12 cellular contexts compared by ENCODE assay signal in the genomic region with DNA sequence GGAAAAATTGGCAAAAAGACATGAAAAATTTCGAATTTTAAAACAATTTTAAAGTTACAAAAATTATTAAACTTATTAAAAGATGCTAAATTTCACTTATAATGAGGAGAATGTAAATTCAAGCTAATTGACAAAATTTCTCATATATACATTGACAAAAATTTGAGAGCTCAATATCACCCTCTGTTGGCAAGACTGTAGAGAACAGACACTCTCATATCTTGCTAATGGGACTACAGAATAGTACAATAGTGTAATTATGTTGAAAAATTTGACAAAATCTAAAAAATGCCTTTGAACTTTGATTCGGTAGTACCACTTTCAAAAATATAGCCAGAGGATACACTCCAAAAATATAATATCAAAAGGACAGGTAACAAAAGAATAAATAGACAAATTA. TPM values are rescaled to one million over a fixed set of nuclear protein-coding genes. Genes with fewer than 3 reads are reported as not detected.
A peak's percentile ranks its signal among the peaks of the same experiment; 100 is the strongest.
DNase-seq lines count a peak whose midpoint lies in the region; ATAC-seq and TF ChIP-seq lines count a peak whose summit lies in the region.
"Had no signal": no experiment of that assay in that cellular context is flagged by ENCODE, and none has a peak within 500 bp of the region (broad histone marks: within the 10 kb centered on the region; RNA-seq: fewer than 3 reads in every experiment).

No MANE protein-coding gene starts in this region.

- H4K20me1 ChIP-seq in H9 (ENCODE audit: control insufficient read depth, insufficient read depth, insufficient read length) (no peaks in the 10 kb centered on the region), SK-N-SH (ENCODE audit: insufficient read depth) (no peaks in the 10 kb centered on the region)

- H3K23me2 ChIP-seq in H9 (ENCODE audit: insufficient read length, low read depth, low read length, poor library complexity, severe bottlenecking), result no peaks in the 10 kb centered on the region

- WGBS in H9 (ENCODE audit: extremely low coverage, insufficient read length, low lambda C conversion rate), result no CpG with 5 or more reads among the region's 2 CpGs
- WGBS in SK-N-SH (ENCODE audit: low lambda C conversion rate), result 0% methylated on average over 2 of the region's 2 CpGs

- H3K27ac ChIP-seq in H9 (ENCODE audit: insufficient read length, low read depth, low read length) (no peak overlapping the region), SK-N-SH (ENCODE audit: low read depth in 2 of 2, low read length in 1 of 2) (no peak overlapping the region)
- H3K27ac ChIP-seq: left lung, skin epidermis had no signal

- H2BK5ac ChIP-seq in H9 (ENCODE audit: insufficient read length, low read length), result no peak overlapping the region

- no peak overlapping the region for H2BK15ac ChIP-seq in H9 (ENCODE audit: low read depth, low read length)

- no peaks in the 10 kb centered on the region for H3F3A ChIP-seq in SK-N-SH (replicated peaks; ENCODE audit: insufficient read depth)

- no peak overlapping the region for H3K56ac ChIP-seq in H9 (ENCODE audit: insufficient read length, low read depth, low read length)

- peaks cover 37 to 57% of the 10 kb centered on the region in 2 experiments for H3K9me3 Mint-ChIP-seq in H9
- H3K9me3 Mint-ChIP-seq in glutamatergic neuron (ENCODE audit: unreplicated experiment), result no peaks in the 10 kb centered on the region
- H3K9me3 Mint-ChIP-seq in activated naive CD8-positive, alpha-beta T cell treated with anti-CD3 and anti-CD28 coated beads, Interleukin-2, amount 50 U/mL, for 24 hours, result no peaks in the 10 kb centered on the region
- no peaks in the 10 kb centered on the region for H3K9me3 Mint-ChIP-seq in activated T-helper 17 cell treated with anti-CD3 and anti-CD28 coated beads, Interleukin-2, amount 50 U/mL, for 72 hours
- H3K9me3 Mint-ChIP-seq: central memory CD8-positive, alpha-beta T cell had no signal

- H3K27ac Mint-ChIP-seq in H9 (no peak overlapping the region), glutamatergic neuron (ENCODE audit: unreplicated experiment) (no peak overlapping the region)
- H3K27ac Mint-ChIP-seq in activated naive CD8-positive, alpha-beta T cell treated with anti-CD3 and anti-CD28 coated beads, Interleukin-2, amount 50 U/mL, for 24 hours, result no peak overlapping the region
- H3K27ac Mint-ChIP-seq in activated T-helper 17 cell treated with anti-CD3 and anti-CD28 coated beads, Interleukin-2, amount 50 U/mL, for 72 hours, result no peak overlapping the region

- no peak overlapping the region for H3K14ac ChIP-seq in H9 (ENCODE audit: insufficient read depth, low read length)

- H3K27me3 Mint-ChIP-seq in H9 (ENCODE audit: low read depth), result peaks cover 3% of the 10 kb centered on the region; the same call in 1 of the 2 replicates
- H3K27me3 Mint-ChIP-seq in glutamatergic neuron (ENCODE audit: unreplicated experiment), result no peaks in the 10 kb centered on the region
- H3K27me3 Mint-ChIP-seq in activated naive CD8-positive, alpha-beta T cell treated with anti-CD3 and anti-CD28 coated beads, Interleukin-2, amount 50 U/mL, for 24 hours, result no peaks in the 10 kb centered on the region
- no peaks in the 10 kb centered on the region for H3K27me3 Mint-ChIP-seq in activated T-helper 17 cell treated with anti-CD3 and anti-CD28 coated beads, Interleukin-2, amount 50 U/mL, for 72 hours
- H3K27me3 Mint-ChIP-seq: central memory CD8-positive, alpha-beta T cell had no signal

- TF ChIP-seq EP300 in SK-N-SH (IDR thresholded peaks at IDR 0.05; ENCODE audit: borderline replicate concordance in 1 of 2, low read depth in 1 of 2, low read length in 1 of 2), result no peak

- POLR2A ChIA-PET in SK-N-SH (lab: Yijun Ruan, JAX), result no interaction called here

- DNase-seq in AG10803 (ENCODE audit: low read depth) (no peak), H9 (no peak), SK-N-SH (no peak), glutamatergic neuron (no peak), ureter (ENCODE audit: low spot score) (no peak)
- no peak for DNase-seq in activated naive CD8-positive, alpha-beta T cell treated with anti-CD3 and anti-CD28 coated beads, Interleukin-2, amount 50 U/mL, for 24 hours
- DNase-seq: activated CD4-positive, alpha-beta T cell treated with anti-CD3 and anti-CD28 coated beads, Interleukin-2, amount 50 U/mL, for 4 hours; left lung had no signal

- no peaks in the 10 kb centered on the region for H3K4me1 ChIP-seq in H9 (ENCODE audit: insufficient read depth, low read length)
- no peaks in the 10 kb centered on the region for H3K4me1 ChIP-seq in SK-N-SH (ENCODE audit: control insufficient read depth in 1 of 2, insufficient read depth in 2 of 2, low read depth in 1 of 2, low read length in 1 of 2)
- H3K4me1 ChIP-seq: left lung had no signal

- H2AFZ ChIP-seq in H9 (ENCODE audit: low read length), result no peak overlapping the region
- H2AFZ ChIP-seq in SK-N-SH (ENCODE audit: low read depth), result no peak overlapping the region

- H4K91ac ChIP-seq in H9 (ENCODE audit: insufficient read length, low read depth, low read length), result no peak overlapping the region

- no peaks in the 10 kb centered on the region; a peak in 1 of 7 replicates for H3K36me3 Mint-ChIP-seq in H9 (ENCODE audit: insufficient read depth in 1 of 3, low read depth in 3 of 3)
- no peaks in the 10 kb centered on the region for H3K36me3 Mint-ChIP-seq in glutamatergic neuron (ENCODE audit: unreplicated experiment)
- no peaks in the 10 kb centered on the region for H3K36me3 Mint-ChIP-seq in activated naive CD8-positive, alpha-beta T cell treated with anti-CD3 and anti-CD28 coated beads, Interleukin-2, amount 50 U/mL, for 24 hours (ENCODE audit: low read depth)
- no peaks in the 10 kb centered on the region for H3K36me3 Mint-ChIP-seq in activated T-helper 17 cell treated with anti-CD3 and anti-CD28 coated beads, Interleukin-2, amount 50 U/mL, for 72 hours (ENCODE audit: low read depth)

- H3K36me3 ChIP-seq in SK-N-SH (replicated peaks in 1 of 2; ENCODE audit: control insufficient read depth in 1 of 2, insufficient read depth in 2 of 2, low read length in 1 of 2), result no peaks in the 10 kb centered on the region
- H3K36me3 ChIP-seq: left lung had no signal

- ATAC-seq in esophagus mucosa, result no peak
- ATAC-seq in activated naive CD8-positive, alpha-beta T cell treated with anti-CD3 and anti-CD28 coated beads, Interleukin-2, amount 50 U/mL, for 24 hours, result no peak
- no peak for ATAC-seq in activated T-helper 17 cell treated with anti-CD3 and anti-CD28 coated beads, Interleukin-2, amount 50 U/mL, for 72 hours (replicated peaks)
- ATAC-seq: left lung had no signal

- no peak overlapping the region for H3K18ac ChIP-seq in H9 (ENCODE audit: insufficient read length, low read depth, low read length)

- H3K4me1 Mint-ChIP-seq in H9 (no peaks in the 10 kb centered on the region), glutamatergic neuron (ENCODE audit: low read depth, unreplicated experiment) (peaks cover 3% of the 10 kb centered on the region)
- no peaks in the 10 kb centered on the region for H3K4me1 Mint-ChIP-seq in activated naive CD8-positive, alpha-beta T cell treated with anti-CD3 and anti-CD28 coated beads, Interleukin-2, amount 50 U/mL, for 24 hours
- H3K4me1 Mint-ChIP-seq in activated T-helper 17 cell treated with anti-CD3 and anti-CD28 coated beads, Interleukin-2, amount 50 U/mL, for 72 hours, result no peaks in the 10 kb centered on the region
- H3K4me1 Mint-ChIP-seq: central memory CD8-positive, alpha-beta T cell had no signal

- H3K4me3 Mint-ChIP-seq in H9, result no peak overlapping the region
- H3K4me3 Mint-ChIP-seq in glutamatergic neuron (ENCODE audit: unreplicated experiment), result no peak overlapping the region
- no peak overlapping the region for H3K4me3 Mint-ChIP-seq in activated naive CD8-positive, alpha-beta T cell treated with anti-CD3 and anti-CD28 coated beads, Interleukin-2, amount 50 U/mL, for 24 hours
- H3K4me3 Mint-ChIP-seq in activated T-helper 17 cell treated with anti-CD3 and anti-CD28 coated beads, Interleukin-2, amount 50 U/mL, for 72 hours, result no peak overlapping the region
- H3K4me3 Mint-ChIP-seq: central memory CD8-positive, alpha-beta T cell had no signal

- H3K9me3 ChIP-seq in H9 (ENCODE audit: control insufficient read depth, low read depth, low read length) (peaks cover 4% of the 10 kb centered on the region), SK-N-SH (no peaks in the 10 kb centered on the region)
- H3K9me3 ChIP-seq: left lung had no signal

- no peak for TF ChIP-seq RAD21 in SK-N-SH (IDR thresholded peaks at IDR 0.05; ENCODE audit: low read length)

- H3T11ph ChIP-seq in H9 (ENCODE audit: low read length), result no peak overlapping the region

- no peaks in the 10 kb centered on the region for H3K79me1 ChIP-seq in H9 (ENCODE audit: insufficient read depth, low read depth, low read length, poor library complexity, severe bottlenecking)

- TF ChIP-seq CTCF in AG10803 (conservative IDR thresholded peaks at IDR 0.05; ENCODE audit: low read length) (peak; percentile 12; the same call in 1 of the 2 replicates), H9 (conservative IDR thresholded peaks at IDR 0.05) (peak; percentile 68), SK-N-SH (IDR thresholded peaks at IDR 0.05) (peak; percentile 68), glutamatergic neuron (IDR thresholded peaks at IDR 0.05; ENCODE audit: partially characterized antibody, unreplicated experiment) (peak; percentile 43)

- H2BK120ac ChIP-seq in H9 (ENCODE audit: low read depth, low read length, poor library complexity, severe bottlenecking), result no peak overlapping the region

- no peak overlapping the region for H3K4me2 ChIP-seq in H9 (ENCODE audit: insufficient read depth, insufficient read length, low read length)
- H3K4me2 ChIP-seq in SK-N-SH, result no peak overlapping the region

- no peaks in the 10 kb centered on the region for H3K9me2 ChIP-seq in SK-N-SH

- H3K4me3 ChIP-seq in AG10803 (ENCODE audit: low read length) (no peak overlapping the region), SK-N-SH (ENCODE audit: low read depth in 2 of 2, low read length in 1 of 2) (no peak overlapping the region)
- H3K4me3 ChIP-seq: left lung, skin epidermis had no signal

- CTCF ChIA-PET in SK-N-SH (lab: Yijun Ruan, JAX), result interaction anchor here (0.7 to 1.5 kb wide), 7 partner anchors 9 to 1597 kb away, joined by 3 to 8 read pairs (median 4); no protein-coding TSS in a partner anchor

- no peak overlapping the region for H2AK5ac ChIP-seq in H9 (ENCODE audit: insufficient read length, low read length)

- H3K4ac ChIP-seq in H9 (ENCODE audit: low read depth, low read length), result no peak overlapping the region

- no peak overlapping the region for H2BK12ac ChIP-seq in H9 (ENCODE audit: insufficient read length, low read depth, low read length)

- no peak overlapping the region for H3K9ac ChIP-seq in H9 (ENCODE audit: extremely low read depth, insufficient read length, low read length)
- no peak overlapping the region for H3K9ac ChIP-seq in SK-N-SH

- no peak overlapping the region for H2BK20ac ChIP-seq in H9 (ENCODE audit: low read depth, low read length, poor library complexity, severe bottlenecking)

- H3K79me2 ChIP-seq in H9 (ENCODE audit: insufficient read depth, low read length) (no peaks in the 10 kb centered on the region), SK-N-SH (ENCODE audit: insufficient read depth) (no peaks in the 10 kb centered on the region)

- H4K5ac ChIP-seq in H9 (ENCODE audit: insufficient read length, low read depth, low read length), result no peak overlapping the region

- H3K27me3 ChIP-seq in H9 (ENCODE audit: insufficient read depth, low read length) (no peaks in the 10 kb centered on the region), SK-N-SH (ENCODE audit: insufficient read depth) (no peaks in the 10 kb centered on the region)

- H4K8ac ChIP-seq in H9 (replicated peaks; ENCODE audit: insufficient read length, low read depth, low read length), result no peak overlapping the region

- no peak overlapping the region for H3K23ac ChIP-seq in H9 (ENCODE audit: insufficient read length, low read depth, low read length)

RNA-seq across cellular contexts. Expression of a gene that starts 29.8 kb away (rescaled TPM):
- not detected in 2 replicates for total RNA-seq in H9 (2021)
- 0.33 and 0.36 TPM in 2 replicates for polyA plus RNA-seq in SK-N-SH (2012; rRNA removed)
- 0.35 and 0.38 TPM in 2 replicates for polyA plus RNA-seq in SK-N-SH (2012; cell fraction: cytosol; rRNA removed)
- polyA plus RNA-seq in SK-N-SH (2012; cell fraction: nucleus; rRNA removed), result 0.25 and 0.36 TPM in 2 replicates
- total RNA-seq in glutamatergic neuron (ENCODE audit: unreplicated experiment), result not detected
- not detected for total RNA-seq in esophagus mucosa
- not detected for total RNA-seq in ureter
- total RNA-seq in activated T-helper 17 cell treated with anti-CD3 and anti-CD28 coated beads, Interleukin-2, amount 50 U/mL, for 72 hours, result not detected
- total RNA-seq: left lung had no signal

Comparison
In these comparisons a context has a peak if more than half of its experiments do, and no peak if none do; other contexts are left out.
1. CTCF ChIP-seq: peak in every context shown above with its lines; median percentile 68 in H9; 68 in SK-N-SH; 43 in glutamatergic neuron; 12 in AG10803.